8 cellular contexts compared by ENCODE assay signal in genomic region chr12:81329088-81329487, GRCh38.
DNase-seq lines count a peak whose midpoint lies in the region; ATAC-seq and TF ChIP-seq lines count a peak whose summit lies in the region.

No MANE protein-coding gene starts in this region.

- no peaks in the 10 kb centered on the region for H3K4me1 Mint-ChIP-seq in activated CD4-positive, alpha-beta memory T cell treated with anti-CD3 and anti-CD28 coated beads, Interleukin-2, amount 10 ng/mL, durations not matched to agents 7 days and 5 days
- no peaks in the 10 kb centered on the region for H3K4me1 Mint-ChIP-seq in T-helper 17 cell

- no peak overlapping the region for H3K27ac ChIP-seq in esophagus squamous epithelium

- H3K9me3 Mint-ChIP-seq in activated CD4-positive, alpha-beta memory T cell treated with anti-CD3 and anti-CD28 coated beads, Interleukin-2, amount 10 ng/mL, durations not matched to agents 7 days and 5 days = no peaks in the 10 kb centered on the region

- intact Hi-C loops in esophagus squamous epithelium (cut with DNase I) = no loop called here

- H3K27me3 Mint-ChIP-seq in activated CD4-positive, alpha-beta memory T cell treated with anti-CD3 and anti-CD28 coated beads, Interleukin-2, amount 10 ng/mL, durations not matched to agents 7 days and 5 days = no peaks in the 10 kb centered on the region
- H3K27me3 Mint-ChIP-seq in T-helper 17 cell = no peaks in the 10 kb centered on the region

- CTCF ChIA-PET in BJ (lab: Yijun Ruan, JAX) = no interaction called here
- CTCF ChIA-PET in activated CD4-positive, alpha-beta memory T cell treated with anti-CD3 and anti-CD28 coated beads, Interleukin-2, amount 10 ng/mL, durations not matched to agents 7 days and 5 days (lab: Charles Lee) = no interaction called here

- POLR2A ChIA-PET in BJ (lab: Charles Lee) = no interaction called here
- POLR2A ChIA-PET in activated CD4-positive, alpha-beta memory T cell treated with anti-CD3 and anti-CD28 coated beads, Interleukin-2, amount 10 ng/mL, durations not matched to agents 7 days and 5 days (lab: Charles Lee) = no interaction called here

- no peaks in the 10 kb centered on the region for H3K36me3 Mint-ChIP-seq in activated CD4-positive, alpha-beta memory T cell treated with anti-CD3 and anti-CD28 coated beads, Interleukin-2, amount 10 ng/mL, durations not matched to agents 7 days and 5 days (ENCODE audit: low read depth)
- H3K36me3 Mint-ChIP-seq in T-helper 17 cell (ENCODE audit: low read depth) = no peaks in the 10 kb centered on the region

- no peak overlapping the region for H3K4me3 Mint-ChIP-seq in activated CD4-positive, alpha-beta memory T cell treated with anti-CD3 and anti-CD28 coated beads, Interleukin-2, amount 10 ng/mL, durations not matched to agents 7 days and 5 days
- no peak overlapping the region for H3K4me3 Mint-ChIP-seq in T-helper 17 cell

- no peaks in the 10 kb centered on the region for H3K36me3 ChIP-seq in BJ (ENCODE audit: control insufficient read depth, insufficient read depth, low read length)
- H3K36me3 ChIP-seq in esophagus squamous epithelium = no peaks in the 10 kb centered on the region

- TF ChIP-seq CTCF in BJ (IDR thresholded peaks at IDR 0.05; ENCODE audit: insufficient read depth, low read depth, low read length) (peak; percentile 29), esophagus squamous epithelium (IDR thresholded peaks at IDR 0.05) (no peak)

- no peaks in the 10 kb centered on the region for H3K9me3 ChIP-seq in T-helper 17 cell (ENCODE audit: control insufficient read depth, low read length, poor library complexity, severe bottlenecking)
- peaks cover 0 to 4% (median 0%) of the 10 kb centered on the region in 3 donors for H3K9me3 ChIP-seq in esophagus squamous epithelium

- ATAC-seq in GM19463 (IDR thresholded peaks at IDR 0.05; ENCODE audit: unreplicated experiment) (peak; percentile 81), GM18520 (IDR thresholded peaks at IDR 0.05; ENCODE audit: unreplicated experiment) (no peak), T-helper 17 cell (no peak)

- WGBS in esophagus squamous epithelium, 2 donors = 69 to 70% methylated on average over 2 of the region's 2 CpGs

- H3K4me3 ChIP-seq in BJ (ENCODE audit: low read depth, low read length) = no peak overlapping the region
- H3K4me3 ChIP-seq in esophagus squamous epithelium = no peak overlapping the region

- no peak overlapping the region for H3K27ac Mint-ChIP-seq in activated CD4-positive, alpha-beta memory T cell treated with anti-CD3 and anti-CD28 coated beads, Interleukin-2, amount 10 ng/mL, durations not matched to agents 7 days and 5 days
- H3K27ac Mint-ChIP-seq in T-helper 17 cell = no peak overlapping the region

- H3K4me1 ChIP-seq in esophagus squamous epithelium = no peaks in the 10 kb centered on the region

- DNase-seq in BJ (ENCODE audit: low read depth) (no peak), HS-5 (ENCODE audit: low read depth) (peak; percentile 16), cerebellar cortex (ENCODE audit: low spot score) (peak; percentile 9), T-helper 17 cell (no peak), esophagus squamous epithelium (lab: John Stamatoyannopoulos, UW) (no peak)
- DNase-seq in activated CD4-positive, alpha-beta memory T cell treated with anti-CD3 and anti-CD28 coated beads, Interleukin-2, amount 10 ng/mL, durations not matched to agents 7 days and 5 days = no peak

- no peak for TF ChIP-seq POLR2A in esophagus squamous epithelium (IDR thresholded peaks at IDR 0.05)

- H3K27me3 ChIP-seq in BJ (ENCODE audit: control insufficient read depth, insufficient read depth, low read length) (0 out of 2 replicates have a peak, but pooled peaks cover 1% of the 10 kb centered on the region), esophagus squamous epithelium (no peaks in the 10 kb centered on the region)

Comparison
In these comparisons a context has a peak if more than half of its experiments do, and no peak if none do; other contexts are left out.
1. DNase-seq: peak in HS-5 (single experiment) and cerebellar cortex (single experiment); none in BJ (single experiment), activated CD4-positive, alpha-beta memory T cell treated with anti-CD3 and anti-CD28 coated beads, Interleukin-2, amount 10 ng/mL, durations not matched to agents 7 days and 5 days (single experiment), T-helper 17 cell (0 of 3) and esophagus squamous epithelium (single experiment).